1 cellular context compared by ENCODE assay signal in the genomic region with DNA sequence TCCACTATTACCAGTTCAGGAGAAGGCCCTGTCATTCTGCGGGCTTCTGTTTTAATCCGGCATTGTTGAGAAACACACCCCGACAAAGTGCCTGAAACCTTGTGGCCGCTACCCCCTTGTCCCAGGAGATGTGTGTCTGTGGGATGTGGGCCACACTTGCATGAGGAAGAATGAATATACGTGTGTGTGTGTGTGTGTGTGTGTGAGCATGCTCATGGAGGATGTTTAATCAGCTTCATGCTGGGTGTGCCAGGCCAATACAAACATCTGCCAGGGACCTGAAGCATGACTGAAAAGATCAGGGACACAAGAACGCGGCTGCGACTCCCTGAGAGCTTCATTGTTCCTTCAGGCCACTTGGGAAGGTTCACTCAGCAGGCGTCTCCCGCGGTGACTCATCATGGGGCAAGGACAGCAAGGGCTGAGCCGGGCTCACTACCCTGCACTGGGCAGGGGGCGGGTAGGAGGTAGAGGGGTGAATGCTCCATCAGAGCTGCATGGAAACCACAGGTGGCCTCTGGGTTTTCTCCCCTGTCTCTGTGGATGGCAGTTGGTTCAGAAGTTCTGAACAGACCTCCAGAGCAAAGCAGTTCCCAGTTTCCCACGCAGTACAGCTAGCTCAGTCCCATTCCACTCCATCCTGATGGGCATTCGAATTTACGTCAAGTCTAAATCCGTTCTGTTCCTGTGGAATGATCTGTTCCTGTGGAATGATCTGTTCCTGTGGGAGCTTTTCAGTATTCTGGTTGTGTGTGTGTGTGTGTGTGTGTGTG.
A peak's percentile ranks its signal among the peaks of the same experiment; 100 is the strongest.
TF ChIP-seq lines count a peak whose summit lies in the region.

No MANE protein-coding gene starts in this region.

TF ChIP-seq in H1, 55 proteins besides CTCF, POLR2A, EP300 and RAD21:
- TF ChIP-seq JUND (IDR thresholded peaks at IDR 0.05; ENCODE audit: low read length) (peak; percentile 91), TBP (IDR thresholded peaks at IDR 0.05; ENCODE audit: low read depth, low read length) (peak; percentile 19; the same call in 1 of the 2 replicates), RNF2 (IDR thresholded peaks at IDR 0.05; ENCODE audit: borderline replicate concordance, low read depth, low read length, missing control alignments, poor library complexity, severe bottlenecking) (no peak), KDM5A (IDR thresholded peaks at IDR 0.05; ENCODE audit: low read length) (no peak)
